ENCODE assay signal across 24 cellular contexts in the genomic region with DNA sequence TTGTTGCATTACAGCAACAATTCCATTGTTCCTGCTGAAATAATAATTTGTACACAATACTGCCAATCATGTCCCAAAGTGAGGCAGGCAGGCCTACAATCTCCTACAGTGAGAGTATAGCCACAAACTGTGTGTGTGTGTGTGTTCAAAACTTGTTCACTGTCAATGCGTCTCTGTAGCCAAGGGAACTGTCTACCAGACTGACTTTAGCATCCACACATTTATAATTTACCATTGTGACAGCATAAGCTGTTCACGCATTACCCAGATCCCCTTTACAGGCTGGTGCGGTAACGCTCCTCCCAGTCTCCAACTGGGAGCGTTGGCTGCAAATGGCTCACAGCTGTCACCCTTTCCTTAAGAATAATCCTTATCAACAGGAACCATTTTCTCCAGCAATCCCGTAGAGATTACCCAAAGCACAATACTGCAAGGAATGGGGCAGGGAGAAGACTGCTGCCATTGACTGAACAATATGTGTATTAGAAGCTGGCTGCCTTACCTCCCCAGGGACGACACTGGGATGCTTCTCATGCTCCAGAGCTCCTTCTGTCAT.
"Had no signal": no experiment of that assay in that cellular context is flagged by ENCODE, and none has a peak within 500 bp of the region (broad histone marks: within the 10 kb centered on the region; RNA-seq: fewer than 3 reads in every experiment).

No MANE protein-coding gene starts in this region.

- H3K36me3 Mint-ChIP-seq: naive thymus-derived CD4-positive, alpha-beta T cell; stimulated activated effector memory CD8-positive, alpha-beta T cell treated with anti-CD3 and anti-CD28 coated beads, Interleukin-12 subunit alpha, Interleukin-12 subunit beta, amount 100 ng/mL, for 72 hours had no signal

- H3K4me3 Mint-ChIP-seq: naive thymus-derived CD4-positive, alpha-beta T cell; nephron; stimulated activated effector memory CD8-positive, alpha-beta T cell treated with anti-CD3 and anti-CD28 coated beads, Interleukin-12 subunit alpha, Interleukin-12 subunit beta, amount 100 ng/mL, for 72 hours had no signal

- H3K27ac ChIP-seq: dorsolateral prefrontal cortex, esophagus muscularis mucosa, foreskin keratinocyte, gastroesophageal sphincter, heart right ventricle, left lung, prostate gland, sigmoid colon, stomach, thyroid gland, vagina had no signal

- H3K4me1 Mint-ChIP-seq: naive thymus-derived CD4-positive, alpha-beta T cell; nephron; stimulated activated effector memory CD8-positive, alpha-beta T cell treated with anti-CD3 and anti-CD28 coated beads, Interleukin-12 subunit alpha, Interleukin-12 subunit beta, amount 100 ng/mL, for 72 hours had no signal

- H3K9me3 Mint-ChIP-seq: nephron had no signal

- ATAC-seq: foreskin keratinocyte; gastroesophageal sphincter; heart right ventricle; left cardiac atrium; left lung; naive thymus-derived CD4-positive, alpha-beta T cell; right cardiac atrium; stimulated activated effector memory CD8-positive, alpha-beta T cell treated with anti-CD3 and anti-CD28 coated beads, Interleukin-12 subunit alpha, Interleukin-12 subunit beta, amount 100 ng/mL, for 72 hours had no signal

- H3K36me3 ChIP-seq: esophagus muscularis mucosa, gastroesophageal sphincter, heart right ventricle, left lung, prostate gland, sigmoid colon, stomach, thyroid gland, vagina had no signal

- H3K4me3 ChIP-seq: dorsolateral prefrontal cortex, esophagus muscularis mucosa, gastroesophageal sphincter, heart right ventricle, left lung, prostate gland, sigmoid colon, stomach, thyroid gland, vagina had no signal

- DNase-seq: dorsolateral prefrontal cortex; effector CD8-positive, alpha-beta T cell; foreskin keratinocyte; heart right ventricle; hippocampal formation; left cardiac atrium; left lung; mesenchymal stem cell; midbrain; naive thymus-derived CD4-positive, alpha-beta T cell; nucleus accumbens; right cardiac atrium; sigmoid colon; stimulated activated CD4-positive, alpha-beta T cell treated with anti-CD3 and anti-CD28 coated beads, Interleukin-2, amount 100 ng/mL, for 24 hours; stimulated activated CD4-positive, alpha-beta T cell treated with anti-CD3 and anti-CD28 coated beads, Interleukin-4, amount 100 ng/mL, for 24 hours; stimulated activated naive CD4-positive, alpha-beta T cell treated with Interleukin-2 at 50 U/mL for 16 hours; stomach; thyroid gland had no signal

- H3K9me3 ChIP-seq: esophagus muscularis mucosa, gastroesophageal sphincter, heart right ventricle, left lung, prostate gland, sigmoid colon, stomach, thyroid gland, vagina had no signal

- H3K4me1 ChIP-seq: esophagus muscularis mucosa, foreskin keratinocyte, gastroesophageal sphincter, heart right ventricle, left lung, prostate gland, sigmoid colon, stomach, thyroid gland, vagina had no signal

- H3K27ac Mint-ChIP-seq: naive thymus-derived CD4-positive, alpha-beta T cell; nephron; stimulated activated effector memory CD8-positive, alpha-beta T cell treated with anti-CD3 and anti-CD28 coated beads, Interleukin-12 subunit alpha, Interleukin-12 subunit beta, amount 100 ng/mL, for 72 hours had no signal

- H3K27me3 ChIP-seq: esophagus muscularis mucosa, foreskin keratinocyte, left lung, sigmoid colon, stomach, thyroid gland, vagina had no signal
